ENCODE assay signal across 9 cellular contexts in genomic region chr22:38724926-38725571, GRCh38. TPM values are rescaled to one million over a fixed set of nuclear protein-coding genes. Genes with fewer than 3 reads are reported as not detected.
A peak's percentile ranks its signal among the peaks of the same experiment; 100 is the strongest.
DNase-seq lines count a peak whose midpoint lies in the region; ATAC-seq and TF ChIP-seq lines count a peak whose summit lies in the region.
"Had no signal": no experiment of that assay in that cellular context is flagged by ENCODE, and none has a peak within 500 bp of the region (broad histone marks: within the 10 kb centered on the region; RNA-seq: fewer than 3 reads in every experiment).

No MANE protein-coding gene starts in this region.

- peak; percentile 16 for DNase-seq in NCI-H2029 treated with DMSO at 0.1 percent for 48 hours (lab: John Stamatoyannopoulos, UW)
- DNase-seq in NCI-H2029 (lab: John Stamatoyannopoulos, UW) = no peak
- DNase-seq in Jurkat, Clone E6-1 (ENCODE audit: low read depth, low spot score) = peak; percentile 37
- no peak for DNase-seq in WTC11 (ENCODE audit: low spot score)
- DNase-seq in germinal center (ENCODE audit: low spot score) = peak; percentile 57
- no peak for DNase-seq in stimulated activated naive CD8-positive, alpha-beta T cell treated with anti-CD3 and anti-CD28 coated beads, Interleukin-15, Interleukin-2, amounts not matched to agents 100 U/mL and 50 U/mL, for 24 hours
- no peak for DNase-seq in NCI-H128 (lab: John Stamatoyannopoulos, UW; ENCODE audit: unreplicated experiment)
- no peak for DNase-seq in stimulated activated CD8-positive, alpha-beta memory T cell treated with anti-CD3 and anti-CD28 coated beads, Interleukin-4, amount 100 ng/mL, for 48 hours

- no peak overlapping the region; the same call in 1 of the 2 replicates for H3K27ac Mint-ChIP-seq in WTC11

- ATAC-seq in WTC11 = peak; percentile 96
- ATAC-seq in stimulated activated naive CD8-positive, alpha-beta T cell treated with anti-CD3 and anti-CD28 coated beads, Interleukin-15, Interleukin-2, amounts not matched to agents 100 U/mL and 50 U/mL, for 24 hours = peak; percentile 51

- H3K4me3 Mint-ChIP-seq in WTC11 = no peak overlapping the region

- POLR2A ChIA-PET in WTC11 (lab: Charles Lee) = no interaction called here

- H3K4me3 ChIP-seq in Jurkat, Clone E6-1 (ENCODE audit: low read length) = no peak overlapping the region
- H3K4me3 ChIP-seq: BLaER1 had no signal

- peak; percentile 25; the same call in 1 of the 2 replicates for TF ChIP-seq CTCF in WTC11 (IDR thresholded peaks at IDR 0.05)

- H3K36me3 Mint-ChIP-seq in WTC11 = peaks cover 83% of the 10 kb centered on the region

- H3K4me1 Mint-ChIP-seq in WTC11 = no peaks in the 10 kb centered on the region

- CTCF ChIA-PET in WTC11 (lab: Charles Lee) = interaction anchor here (0.6 to 1.8 kb wide), 24 partner anchors 9 to 321 kb away, joined by 3 to 43 read pairs (median 6); partner anchors contain the start of genes GTPBP1, NPTXR, SUN2 and TOMM22

- no peaks in the 10 kb centered on the region for H3K27me3 Mint-ChIP-seq in WTC11 (ENCODE audit: low read depth)

- H3K9me3 Mint-ChIP-seq in WTC11 = no peaks in the 10 kb centered on the region

TF ChIP-seq in WTC11, 78 proteins besides CTCF, POLR2A, EP300 and RAD21:
- no peak for TF ChIP-seq CDX4 (CRISPR knock-in tag; IDR thresholded peaks at IDR 0.05; ENCODE audit: borderline replicate concordance)
- no peak for TF ChIP-seq PREB (CRISPR knock-in tag; IDR thresholded peaks at IDR 0.05; ENCODE audit: borderline replicate concordance)
- TF ChIP-seq CREM (CRISPR knock-in tag; IDR thresholded peaks at IDR 0.05) = no peak
- no peak for TF ChIP-seq ZBTB21 (CRISPR knock-in tag; IDR thresholded peaks at IDR 0.05; ENCODE audit: borderline replicate concordance)
- no peak for TF ChIP-seq ZNF317 (CRISPR knock-in tag; IDR thresholded peaks at IDR 0.05; ENCODE audit: borderline replicate concordance, low read depth)
- no peak for TF ChIP-seq ZMAT4 (CRISPR knock-in tag; IDR thresholded peaks at IDR 0.05)
- no peak for TF ChIP-seq MXD4 (CRISPR knock-in tag; IDR thresholded peaks at IDR 0.05; ENCODE audit: borderline replicate concordance)
- TF ChIP-seq JAZF1 (CRISPR knock-in tag; IDR thresholded peaks at IDR 0.05) = no peak
- no peak for TF ChIP-seq GRHL2 (CRISPR knock-in tag; IDR thresholded peaks at IDR 0.05; ENCODE audit: insufficient replicate concordance, severe bottlenecking)

RNA-seq across cellular contexts. Expression of gene GTPBP1, which starts 19.3 kb away (rescaled TPM):
- 45.2 TPM for polyA plus RNA-seq in Jurkat, Clone E6-1 (2012; ENCODE audit: insufficient read depth, insufficient read length)
- total RNA-seq in WTC11 (2021) = 98.9 to 108 TPM (median 101 TPM) in 3 replicates

RNA-seq across cellular contexts. Expression of gene JOSD1, which starts 24.3 kb away (rescaled TPM):
- 42.9 TPM for polyA plus RNA-seq in Jurkat, Clone E6-1 (2012; ENCODE audit: insufficient read depth, insufficient read length)
- 22.2 to 26.2 TPM (median 24.5 TPM) in 3 replicates for total RNA-seq in WTC11 (2021)

RNA-seq across cellular contexts. Expression of gene SUN2, which starts 30.7 kb away (rescaled TPM):
- polyA plus RNA-seq in Jurkat, Clone E6-1 (2012; ENCODE audit: insufficient read depth, insufficient read length) = 64.5 TPM
- total RNA-seq in WTC11 (2021) = 17.7 to 30.1 TPM (median 18.6 TPM) in 3 replicates

RNA-seq across cellular contexts. Expression of gene TOMM22, which starts 43.3 kb away (rescaled TPM):
- 160 TPM for polyA plus RNA-seq in Jurkat, Clone E6-1 (2012; ENCODE audit: insufficient read depth, insufficient read length)
- total RNA-seq in WTC11 (2021) = 131 to 146 TPM (median 135 TPM) in 3 replicates

Comparison
In these comparisons a context has a peak if more than half of its experiments do, and no peak if none do; other contexts are left out.
1. DNase-seq: peak in NCI-H2029 treated with DMSO at 0.1 percent for 48 hours (single experiment), Jurkat, Clone E6-1 (single experiment) and germinal center (single experiment); none in NCI-H2029 (single experiment), WTC11 (single experiment), stimulated activated naive CD8-positive, alpha-beta T cell treated with anti-CD3 and anti-CD28 coated beads, Interleukin-15, Interleukin-2, amounts not matched to agents 100 U/mL and 50 U/mL, for 24 hours (single experiment), NCI-H128 (single experiment) and stimulated activated CD8-positive, alpha-beta memory T cell treated with anti-CD3 and anti-CD28 coated beads, Interleukin-4, amount 100 ng/mL, for 48 hours (single experiment).